ENCODE assay signal across 8 cellular contexts in genomic region chrX:155612312-155613224, GRCh38. TPM values are rescaled to one million over a fixed set of nuclear protein-coding genes. Genes with fewer than 3 reads are reported as not detected.
DNase-seq lines count a peak whose midpoint lies in the region; ATAC-seq and TF ChIP-seq lines count a peak whose summit lies in the region.

Gene SPRY3, plus strand, starts transcription at chrX:155612586.
A gene with protein sequence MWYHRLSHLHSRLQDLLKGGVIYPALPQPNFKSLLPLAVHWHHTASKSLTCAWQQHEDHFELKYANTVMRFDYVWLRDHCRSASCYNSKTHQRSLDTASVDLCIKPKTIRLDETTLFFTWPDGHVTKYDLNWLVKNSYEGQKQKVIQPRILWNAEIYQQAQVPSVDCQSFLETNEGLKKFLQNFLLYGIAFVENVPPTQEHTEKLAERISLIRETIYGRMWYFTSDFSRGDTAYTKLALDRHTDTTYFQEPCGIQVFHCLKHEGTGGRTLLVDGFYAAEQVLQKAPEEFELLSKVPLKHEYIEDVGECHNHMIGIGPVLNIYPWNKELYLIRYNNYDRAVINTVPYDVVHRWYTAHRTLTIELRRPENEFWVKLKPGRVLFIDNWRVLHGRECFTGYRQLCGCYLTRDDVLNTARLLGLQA (minus strand): TSS chrX:155612952. CDS start chrX:155545276, 67,676 bp downstream.

- CTCF ChIA-PET in RWPE1 (lab: Yijun Ruan, JAX): no interaction called here

- peaks cover 0 to 7% (median 7%) of the 10 kb centered on the region in 3 donors for H3K9me3 Mint-ChIP-seq in IgD-negative memory B cell
- H3K9me3 Mint-ChIP-seq in neural crest cell: peaks cover 17% of the 10 kb centered on the region

- ATAC-seq in GM21576 (IDR thresholded peaks at IDR 0.05; ENCODE audit: unreplicated experiment) (peak; percentile 78), foreskin keratinocyte (peak; percentile 93)

- H3K27me3 Mint-ChIP-seq in IgD-negative memory B cell: no peaks in the 10 kb centered on the region
- H3K27me3 Mint-ChIP-seq in neural crest cell (ENCODE audit: low read depth): no peaks in the 10 kb centered on the region

- H3K9ac ChIP-seq in stomach smooth muscle (ENCODE audit: low read length in 2 of 2): peak within 1 kb of the TSS; percentile 84 to 94

- no peaks in the 10 kb centered on the region for H3K4me1 ChIP-seq in foreskin keratinocyte
- H3K4me1 ChIP-seq in stomach smooth muscle (ENCODE audit: control insufficient read depth, insufficient read depth, low read length): peaks cover 7% of the 10 kb centered on the region

- no peaks in the 10 kb centered on the region for H3K9me3 ChIP-seq in stomach smooth muscle (ENCODE audit: control insufficient read depth in 2 of 2, low read length in 2 of 2)

- H3K4me3 Mint-ChIP-seq in IgD-negative memory B cell (peak within 1 kb of the TSS; percentile 89 to 96 (median 94)), neural crest cell (peak within 1 kb of the TSS; percentile 92)

- H3K36me3 Mint-ChIP-seq in IgD-negative memory B cell: peaks cover 4% of the 10 kb centered on the region
- H3K36me3 Mint-ChIP-seq in neural crest cell (ENCODE audit: low read depth): peaks cover 20% of the 10 kb centered on the region

- TF ChIP-seq CTCF in RWPE1 (conservative IDR thresholded peaks at IDR 0.05; ENCODE audit: low read depth) (no peak), foreskin keratinocyte (conservative IDR thresholded peaks at IDR 0.05) (no peak), neural crest cell (conservative IDR thresholded peaks at IDR 0.05) (no peak)

- H3K4me1 Mint-ChIP-seq in IgD-negative memory B cell: peaks cover 5 to 21% (median 12%) of the 10 kb centered on the region in 3 donors
- H3K4me1 Mint-ChIP-seq in neural crest cell: no peaks in the 10 kb centered on the region

- POLR2A ChIA-PET in RWPE1 (lab: Yijun Ruan, JAX; ENCODE audit: low non-redundant PET): no interaction called here

- H3K27ac ChIP-seq in RWPE1 (peak within 1 kb of the TSS; percentile 80), foreskin keratinocyte (peak within 1 kb of the TSS; percentile 64), stomach smooth muscle (ENCODE audit: low read length) (peak within 1 kb of the TSS; percentile 77)

- H3K27ac Mint-ChIP-seq in IgD-negative memory B cell: peak within 1 kb of the TSS; percentile 77 to 87 (median 84)
- peak within 1 kb of the TSS; percentile 98 for H3K27ac Mint-ChIP-seq in neural crest cell (ENCODE audit: unreplicated experiment)

- peak; percentile 46 for DNase-seq in DMS53 treated with DMSO at 0.1 percent for 48 hours (lab: John Stamatoyannopoulos, UW; ENCODE audit: unreplicated experiment)
- peak; percentile 6 for DNase-seq in RWPE1 (ENCODE audit: low spot score)
- DNase-seq in activated gamma-delta T cell treated with anti-CD3 and anti-CD28 coated beads, Interleukin-2, amount 50 U/mL, for 16 hours (ENCODE audit: low read depth): peak; percentile 19
- DNase-seq in foreskin keratinocyte: peak; percentile 6 to 34
- peak; percentile 33 for DNase-seq in neural crest cell (ENCODE audit: low read depth, low spot score)

- H3K4me3 ChIP-seq in stomach smooth muscle (ENCODE audit: low read length in 2 of 2): peak within 1 kb of the TSS; percentile 80 to 83

- no peaks in the 10 kb centered on the region for H3K36me3 ChIP-seq in stomach smooth muscle (ENCODE audit: control insufficient read depth in 2 of 2, insufficient read depth in 2 of 2, low read length in 2 of 2)

- H3K27me3 ChIP-seq in foreskin keratinocyte (no peaks in the 10 kb centered on the region), stomach smooth muscle (ENCODE audit: control insufficient read depth in 1 of 2, insufficient read depth in 2 of 2, low read length in 2 of 2) (no peaks in the 10 kb centered on the region)

RNA-seq across cellular contexts. Expression of gene SPRY3, which starts in this region (rescaled TPM):
- polyA plus RNA-seq in IgD-negative memory B cell: not detected
- total RNA-seq in foreskin keratinocyte: 0.07 and 0.10 TPM in 2 replicates
- 0.04 and 0.08 TPM in 2 replicates for polyA plus RNA-seq in foreskin keratinocyte
- total RNA-seq in neural crest cell: 1.1 TPM in 2 replicates

RNA-seq across cellular contexts. Expression of the second gene that starts in this region (rescaled TPM):
- polyA plus RNA-seq in IgD-negative memory B cell (11.9 TPM), foreskin keratinocyte (6.7 TPM in 2 replicates)
- total RNA-seq in foreskin keratinocyte (9.8 and 10.2 TPM in 2 replicates), neural crest cell (17.2 and 17.7 TPM in 2 replicates)

Comparison
In these comparisons a context has a peak if more than half of its experiments do, and no peak if none do; other contexts are left out.
1. Peak in every context shown above with its lines: DNase-seq, ATAC-seq, H3K4me3 ChIP-seq and H3K27ac ChIP-seq.